Comparison of ENCODE assay signal across 32 cellular contexts in the genomic region with DNA sequence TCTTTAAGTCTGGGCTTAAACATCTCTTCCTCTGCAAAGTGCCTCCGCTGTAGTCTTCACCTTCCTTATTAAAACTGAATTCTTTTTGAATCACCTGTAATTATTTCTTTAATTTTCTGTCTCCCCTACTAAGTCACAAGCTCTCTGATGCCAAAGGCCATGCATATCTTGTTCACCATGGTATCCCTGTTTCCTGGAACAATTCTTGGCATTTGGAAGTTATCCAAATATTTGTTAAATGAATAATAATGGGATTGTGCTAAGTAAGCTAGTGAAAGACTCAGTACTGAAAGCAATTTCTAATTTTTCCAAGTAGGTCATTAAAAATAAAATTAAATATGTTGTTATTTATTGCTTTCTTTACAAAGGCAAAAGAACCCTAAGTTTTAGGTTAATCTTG. TPM values are rescaled to one million over a fixed set of nuclear protein-coding genes. Genes with fewer than 3 reads are reported as not detected.
DNase-seq lines count a peak whose midpoint lies in the region; ATAC-seq, FAIRE-seq and TF ChIP-seq lines count a peak whose summit lies in the region.
"Had no signal": no experiment of that assay in that cellular context is flagged by ENCODE, and none has a peak within 500 bp of the region (broad histone marks: within the 10 kb centered on the region; RNA-seq: fewer than 3 reads in every experiment).

No MANE protein-coding gene starts in this region.

- TF ChIP-seq CTCF in bronchial epithelial cell (IDR thresholded peaks at IDR 0.05; ENCODE audit: insufficient read depth, low read length, severe bottlenecking): no peak

- no peaks in the 10 kb centered on the region for H3K27me3 Mint-ChIP-seq in activated naive CD4-positive, alpha-beta T cell treated with anti-CD3 and anti-CD28 coated beads, Interleukin-2, amount 10 ng/mL, durations not matched to agents 7 days and 5 days
- H3K27me3 Mint-ChIP-seq: activated CD4-positive, alpha-beta T cell treated with anti-CD3 and anti-CD28 coated beads, Interleukin-2, amount 10 ng/mL, durations not matched to agents 7 days and 5 days had no signal

- peak; percentile 21 for DNase-seq in A172 (ENCODE audit: low spot score)
- peak; percentile 1 for DNase-seq in HT1080 (ENCODE audit: low read depth)
- peak; percentile 71 for DNase-seq in bronchial epithelial cell (ENCODE audit: low read depth)
- DNase-seq in kidney tubule cell (ENCODE audit: low spot score): peak; percentile 77
- DNase-seq in COLO668 (lab: John Stamatoyannopoulos, UW; ENCODE audit: unreplicated experiment): no peak
- no peak for DNase-seq in activated naive CD4-positive, alpha-beta T cell treated with anti-CD3 and anti-CD28 coated beads, Interleukin-2, amount 10 ng/mL, durations not matched to agents 7 days and 5 days
- no peak for DNase-seq in stimulated activated naive CD4-positive, alpha-beta T cell (lab: John Stamatoyannopoulos, UW)
- DNase-seq: activated CD4-positive, alpha-beta T cell treated with anti-CD3 and anti-CD28 coated beads, Interleukin-2, amount 10 ng/mL, durations not matched to agents 7 days and 5 days; activated effector memory CD4-positive, alpha-beta T cell treated with anti-CD3 and anti-CD28 coated beads, Interleukin-2, amount 50 U/mL, for 16 hours; activated T-cell treated with anti-CD3 and anti-CD28 coated beads, Interleukin-2, amount 50 U/mL, for 1 hour; central memory CD4-positive, alpha-beta T cell; gastrocnemius medialis; GOT3; lower lobe of right lung; natural killer cell; NCI-H1436 treated with DMSO at 0.1 percent for 48 hours; NCI-H2081 treated with DMSO at 0.1 percent for 48 hours; NCI-H345; ovary; right cardiac atrium; SJCRH30; stimulated activated CD4-positive, alpha-beta T cell treated with anti-CD3 and anti-CD28 coated beads, Interleukin-1b, Interleukin-23, amount 100 ng/mL, for 48 hours; T-cell; testis had no signal

- no peaks in the 10 kb centered on the region for H3K9me3 Mint-ChIP-seq in activated naive CD4-positive, alpha-beta T cell treated with anti-CD3 and anti-CD28 coated beads, Interleukin-2, amount 10 ng/mL, durations not matched to agents 7 days and 5 days
- H3K9me3 Mint-ChIP-seq: activated CD4-positive, alpha-beta T cell treated with anti-CD3 and anti-CD28 coated beads, Interleukin-2, amount 10 ng/mL, durations not matched to agents 7 days and 5 days; stimulated activated naive CD8-positive, alpha-beta T cell treated with anti-CD3 and anti-CD28 coated beads, Interleukin-15, Interleukin-2, amounts not matched to agents 100 ng/mL and 50 ng/mL, for 24 hours; WTC11 had no signal

- H3K36me3 Mint-ChIP-seq in activated naive CD4-positive, alpha-beta T cell treated with anti-CD3 and anti-CD28 coated beads, Interleukin-2, amount 10 ng/mL, durations not matched to agents 7 days and 5 days: no peaks in the 10 kb centered on the region
- H3K36me3 Mint-ChIP-seq: natural killer cell, T-cell, WTC11 had no signal

- no peak for ATAC-seq in GM19452 (IDR thresholded peaks at IDR 0.05; ENCODE audit: unreplicated experiment)
- ATAC-seq: A549, gastrocnemius medialis, lower lobe of right lung, natural killer cell, Panc1, right cardiac atrium, T-cell, WTC11 had no signal

- H3K4me1 Mint-ChIP-seq in activated naive CD4-positive, alpha-beta T cell treated with anti-CD3 and anti-CD28 coated beads, Interleukin-2, amount 10 ng/mL, durations not matched to agents 7 days and 5 days: no peaks in the 10 kb centered on the region
- H3K4me1 Mint-ChIP-seq: activated CD4-positive, alpha-beta T cell treated with anti-CD3 and anti-CD28 coated beads, Interleukin-2, amount 10 ng/mL, durations not matched to agents 7 days and 5 days; natural killer cell; T-cell had no signal

- H3K36me3 ChIP-seq in bronchial epithelial cell (ENCODE audit: control insufficient read depth, insufficient read depth, low read length): no peaks in the 10 kb centered on the region
- H3K36me3 ChIP-seq: gastrocnemius medialis, lower lobe of right lung, ovary, SJCRH30 had no signal

- H3K27ac Mint-ChIP-seq in activated naive CD4-positive, alpha-beta T cell treated with anti-CD3 and anti-CD28 coated beads, Interleukin-2, amount 10 ng/mL, durations not matched to agents 7 days and 5 days: no peak overlapping the region
- H3K27ac Mint-ChIP-seq: activated CD4-positive, alpha-beta T cell treated with anti-CD3 and anti-CD28 coated beads, Interleukin-2, amount 10 ng/mL, durations not matched to agents 7 days and 5 days; natural killer cell; stimulated activated naive CD8-positive, alpha-beta T cell treated with anti-CD3 and anti-CD28 coated beads, Interleukin-15, Interleukin-2, amounts not matched to agents 100 ng/mL and 50 ng/mL, for 24 hours; T-cell; WTC11 had no signal

- CTCF ChIA-PET in activated naive CD4-positive, alpha-beta T cell treated with anti-CD3 and anti-CD28 coated beads, Interleukin-2, amount 10 ng/mL, durations not matched to agents 7 days and 5 days (lab: Charles Lee): no interaction called here

- H3K4me3 ChIP-seq in bronchial epithelial cell (ENCODE audit: low read depth, low read length): no peak overlapping the region
- H3K4me3 ChIP-seq: A549, gastrocnemius medialis, lower lobe of right lung, ovary, SJCRH30, testis had no signal

- H3K27me3 ChIP-seq in bronchial epithelial cell (ENCODE audit: control insufficient read depth, insufficient read depth, low read length): no peaks in the 10 kb centered on the region
- H3K27me3 ChIP-seq: gastrocnemius medialis, ovary, SJCRH30, testis had no signal

- no peak overlapping the region for H3K4me3 Mint-ChIP-seq in activated naive CD4-positive, alpha-beta T cell treated with anti-CD3 and anti-CD28 coated beads, Interleukin-2, amount 10 ng/mL, durations not matched to agents 7 days and 5 days
- H3K4me3 Mint-ChIP-seq: activated CD4-positive, alpha-beta T cell treated with anti-CD3 and anti-CD28 coated beads, Interleukin-2, amount 10 ng/mL, durations not matched to agents 7 days and 5 days; natural killer cell; stimulated activated naive CD8-positive, alpha-beta T cell treated with anti-CD3 and anti-CD28 coated beads, Interleukin-15, Interleukin-2, amounts not matched to agents 100 ng/mL and 50 ng/mL, for 24 hours; T-cell; WTC11 had no signal

- FAIRE-seq in bronchial epithelial cell (lab: Jason Lieb, UNC): no peak
- FAIRE-seq: A549, astrocyte, GM18507 had no signal

RNA-seq across cellular contexts. Expression of gene SNAP91, which starts 12.2 kb away (rescaled TPM):
- total RNA-seq in A172 (2014; rRNA removed; shearing (Covaris generic)): not detected in 2 replicates
- total RNA-seq in HT1080 (2014; rRNA removed; shearing (Covaris generic)): 0.24 TPM in 1 of 2 replicates, not detected in the other
- 0.86 and 1.7 TPM in 2 replicates for polyA plus RNA-seq in HT1080 (2015; cell fraction: cytosol; rRNA removed)
- 3.0 and 4.1 TPM in 2 replicates for polyA plus RNA-seq in HT1080 (2015; cell fraction: nucleus; rRNA removed)
- under 0.01 TPM in 1 of 2 replicates, not detected in the other for total RNA-seq in bronchial epithelial cell
- total RNA-seq: activated CD4-positive, alpha-beta T cell treated with anti-CD3 and anti-CD28 coated beads, Interleukin-2, amount 10 ng/mL, durations not matched to agents 7 days and 5 days; lower lobe of right lung; mononuclear cell; natural killer cell; SJCRH30; T-cell had no signal

Comparison
In these comparisons a context has a peak if more than half of its experiments do, and no peak if none do; other contexts are left out.
1. DNase-seq: peak in A172 (single experiment), HT1080 (single experiment), bronchial epithelial cell (single experiment) and kidney tubule cell (single experiment); none in COLO668 (single experiment), activated naive CD4-positive, alpha-beta T cell treated with anti-CD3 and anti-CD28 coated beads, Interleukin-2, amount 10 ng/mL, durations not matched to agents 7 days and 5 days (single experiment) and stimulated activated naive CD4-positive, alpha-beta T cell (0 of 6).